19 cellular contexts compared by ENCODE assay signal in genomic region chr6:3961581-3962225, GRCh38.
DNase-seq lines count a peak whose midpoint lies in the region; ATAC-seq and TF ChIP-seq lines count a peak whose summit lies in the region.
"Had no signal": no experiment of that assay in that cellular context is flagged by ENCODE, and none has a peak within 500 bp of the region (broad histone marks: within the 10 kb centered on the region; RNA-seq: fewer than 3 reads in every experiment).

No MANE protein-coding gene starts in this region.

- H3K9ac ChIP-seq in GM23248, result no peak overlapping the region
- H3K9ac ChIP-seq: KMS-11, SK-N-SH had no signal

- peaks cover 8% of the 10 kb centered on the region for H3K9me3 Mint-ChIP-seq in chondrocyte (ENCODE audit: low read depth)

- H3K9me3 ChIP-seq in GM23248 (ENCODE audit: low read depth), result no peaks in the 10 kb centered on the region
- H3K9me3 ChIP-seq in MG63, result no peaks in the 10 kb centered on the region
- H3K9me3 ChIP-seq in psoas muscle, result no peaks in the 10 kb centered on the region
- no peaks in the 10 kb centered on the region for H3K9me3 ChIP-seq in upper lobe of right lung
- H3K9me3 ChIP-seq: BE2C, SK-N-SH had no signal

- no peaks in the 10 kb centered on the region for H3K9me2 ChIP-seq in GM23248 (ENCODE audit: insufficient read depth)
- H3K9me2 ChIP-seq: SK-N-SH had no signal

- no peak overlapping the region for H3K4me3 Mint-ChIP-seq in chondrocyte (ENCODE audit: unreplicated experiment)
- H3K4me3 Mint-ChIP-seq: H9 had no signal

- H3F3A ChIP-seq in GM23248 (ENCODE audit: insufficient read depth), result no peaks in the 10 kb centered on the region

- H3K4me1 ChIP-seq in GM23248 (ENCODE audit: insufficient read depth) (no peaks in the 10 kb centered on the region), psoas muscle (no peaks in the 10 kb centered on the region), upper lobe of right lung (no peaks in the 10 kb centered on the region)
- H3K4me1 ChIP-seq: BE2C had no signal

- no peaks in the 10 kb centered on the region for H3K79me2 ChIP-seq in GM23248 (ENCODE audit: insufficient read depth)

- H3K27me3 ChIP-seq in GM23248 (replicated peaks; ENCODE audit: insufficient read depth), result no peaks in the 10 kb centered on the region
- no peaks in the 10 kb centered on the region for H3K27me3 ChIP-seq in MG63
- H3K27me3 ChIP-seq in psoas muscle (ENCODE audit: insufficient read depth in 3 of 3, low read length in 2 of 3), result no peaks in the 10 kb centered on the region
- H3K27me3 ChIP-seq in upper lobe of right lung, result no peaks in the 10 kb centered on the region

- no peak for TF ChIP-seq CTCF in chondrocyte (IDR thresholded peaks at IDR 0.05)
- TF ChIP-seq CTCF in psoas muscle (IDR thresholded peaks at IDR 0.05), result no peak
- no peak for TF ChIP-seq CTCF in upper lobe of right lung (IDR thresholded peaks at IDR 0.05)

- no peaks in the 10 kb centered on the region for H3K36me3 Mint-ChIP-seq in chondrocyte (ENCODE audit: low read depth)

- no peak overlapping the region for H3K27ac ChIP-seq in GM23248
- peak overlapping the region; percentile 21 for H3K27ac ChIP-seq in psoas muscle
- no peak overlapping the region for H3K27ac ChIP-seq in upper lobe of right lung
- H3K27ac ChIP-seq: KMS-11, RWPE1 had no signal

- H3K4me1 Mint-ChIP-seq in chondrocyte (ENCODE audit: low read depth), result peaks cover 53% of the 10 kb centered on the region
- H3K4me1 Mint-ChIP-seq: H9 had no signal

- no peaks in the 10 kb centered on the region for H3K36me3 ChIP-seq in GM23248 (ENCODE audit: low read depth)
- no peaks in the 10 kb centered on the region for H3K36me3 ChIP-seq in MG63
- H3K36me3 ChIP-seq in psoas muscle (ENCODE audit: insufficient read depth in 1 of 2, low read depth in 1 of 2), result no peaks in the 10 kb centered on the region
- no peaks in the 10 kb centered on the region for H3K36me3 ChIP-seq in upper lobe of right lung
- H3K36me3 ChIP-seq: BE2C had no signal

- no peak overlapping the region for H3K4me3 ChIP-seq in GM23248
- no peak overlapping the region for H3K4me3 ChIP-seq in MG63
- H3K4me3 ChIP-seq in psoas muscle, result no peak overlapping the region
- H3K4me3 ChIP-seq in upper lobe of right lung, result no peak overlapping the region

- H3K27ac Mint-ChIP-seq in chondrocyte (ENCODE audit: unreplicated experiment), result peak overlapping the region; percentile 60
- H3K27ac Mint-ChIP-seq: H9 had no signal

- ATAC-seq in psoas muscle (no peak), sciatic nerve (no peak), upper lobe of right lung (no peak)

- no peaks in the 10 kb centered on the region for H4K20me1 ChIP-seq in GM23248 (ENCODE audit: insufficient read depth)

- WGBS in GM23248 (ENCODE audit: low coverage in 1 of 2, low lambda C conversion rate in 2 of 2, missing lambda C conversion rate in 2 of 2), 2 experiments, result 81% methylated on average over 7 of the region's 7 CpGs
- 77 to 83% (median 83%) methylated on average over 7 of the region's 7 CpGs for WGBS in psoas muscle, 3 donors

- H3K4me2 ChIP-seq in GM23248 (ENCODE audit: unreplicated experiment), result no peak overlapping the region
- H3K4me2 ChIP-seq: KMS-11, SK-N-SH had no signal

- intact Hi-C loops in psoas muscle (cut with DNase I) (no loop called here), sciatic nerve (cut with DNase I) (no loop called here), upper lobe of right lung (cut with DNase I) (no loop called here)

- in situ Hi-C loops in GM23248 (cut with MboI), result no loop called here

- peak; percentile 23 for DNase-seq in GM23248
- peak; percentile 11 for DNase-seq in MG63
- no peak for DNase-seq in chondrocyte (ENCODE audit: low spot score)
- no peak for DNase-seq in psoas muscle
- no peak for DNase-seq in sciatic nerve (ENCODE audit: low spot score)
- DNase-seq in upper lobe of right lung, result no peak
- no peak for DNase-seq in activated CD8-positive, alpha-beta memory T cell treated with anti-CD3 and anti-CD28 coated beads, Interleukin-2, amount 50 U/mL, for 48 hours
- DNase-seq in NCI-H345 (lab: John Stamatoyannopoulos, UW), result no peak
- DNase-seq: BE2C; H9; NCI-H1436; NCI-H187 treated with DMSO at 0.1 percent for 48 hours; NCI-H2107; NCI-H748 treated with DMSO at 0.1 percent for 48 hours; NK-92 treated with Interleukin-12 subunit alpha and Interleukin-12 subunit beta, amount 100 ng/mL, for 24 hours; SHP77 treated with DMSO at 0.1 percent for 48 hours; SK-N-SH had no signal

- no peaks in the 10 kb centered on the region for H3K27me3 Mint-ChIP-seq in chondrocyte (ENCODE audit: low read depth)

- no peak overlapping the region for H2AFZ ChIP-seq in GM23248

Comparison
In these comparisons a context has a peak if more than half of its experiments do, and no peak if none do; other contexts are left out.
1. DNase-seq: peak in GM23248 (single experiment) and MG63 (single experiment); none in chondrocyte (single experiment), psoas muscle (0 of 2), sciatic nerve (single experiment), upper lobe of right lung (single experiment), activated CD8-positive, alpha-beta memory T cell treated with anti-CD3 and anti-CD28 coated beads, Interleukin-2, amount 50 U/mL, for 48 hours (single experiment) and NCI-H345 (single experiment).